ENCODE assay signal across 17 cellular contexts in the genomic region with DNA sequence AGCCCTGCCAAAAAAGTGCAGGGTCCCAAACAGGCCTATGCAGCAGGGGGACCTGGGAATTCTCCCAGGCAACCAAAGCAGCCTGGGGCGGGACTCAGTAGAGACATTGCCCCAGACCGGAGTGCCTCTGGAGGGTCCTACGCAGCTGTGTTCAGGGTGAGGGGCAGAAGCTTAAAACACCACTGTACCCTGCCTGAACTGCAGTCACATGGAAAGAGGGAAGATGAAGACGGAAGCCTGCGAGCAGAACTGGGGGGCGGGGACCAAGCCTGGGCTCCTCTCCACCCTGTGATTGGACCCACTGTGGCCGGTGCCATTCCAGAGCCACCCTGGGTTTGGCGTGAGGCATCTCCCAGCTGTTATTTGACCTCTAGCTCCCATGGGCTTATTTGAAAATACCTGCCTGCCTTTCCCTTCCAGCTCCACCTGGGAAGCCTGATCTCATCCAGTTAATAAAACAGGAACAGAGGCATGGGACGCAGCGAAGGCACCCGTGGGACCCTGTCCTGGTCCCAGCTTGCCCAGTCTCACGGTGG.
DNase-seq lines count a peak whose midpoint lies in the region; ATAC-seq and TF ChIP-seq lines count a peak whose summit lies in the region.
"Had no signal": no experiment of that assay in that cellular context is flagged by ENCODE, and none has a peak within 500 bp of the region (broad histone marks: within the 10 kb centered on the region; RNA-seq: fewer than 3 reads in every experiment).

No MANE protein-coding gene starts in this region.

- H2BK12ac ChIP-seq in neuronal stem cell (ENCODE audit: low read length), result no peak overlapping the region

- peaks cover 34% of the 10 kb centered on the region for H3K27me3 Mint-ChIP-seq in endodermal cell (ENCODE audit: insufficient read depth)
- peaks cover 51% of the 10 kb centered on the region for H3K27me3 Mint-ChIP-seq in type B pancreatic cell
- H3K27me3 Mint-ChIP-seq in activated CD4-positive, alpha-beta T cell treated with anti-CD3 and anti-CD28 coated beads, Interleukin-2, amount 10 ng/mL, durations not matched to agents 24 days and 14 days, result peaks cover 23% of the 10 kb centered on the region

- no peak overlapping the region for H4K91ac ChIP-seq in neuronal stem cell (ENCODE audit: low read depth, low read length, poor library complexity)

- H3K4ac ChIP-seq in neuronal stem cell (ENCODE audit: low read length), result no peak overlapping the region

- no peak overlapping the region for H2AFZ ChIP-seq in neuronal stem cell (ENCODE audit: low read length)

- no peak overlapping the region for H3K9ac ChIP-seq in endodermal cell (ENCODE audit: extremely low read depth, low read length, poor library complexity, severe bottlenecking)
- no peak overlapping the region for H3K9ac ChIP-seq in neuronal stem cell (ENCODE audit: low read depth, low read length, poor library complexity)

- H3K23ac ChIP-seq in neuronal stem cell (ENCODE audit: low read depth, low read length, poor library complexity), result no peak overlapping the region

- H3K36me3 ChIP-seq in right atrium auricular region, result no peaks in the 10 kb centered on the region
- H3K36me3 ChIP-seq in endodermal cell (ENCODE audit: control insufficient read depth, insufficient read depth, low read length), result no peaks in the 10 kb centered on the region
- H3K36me3 ChIP-seq in neuronal stem cell (replicated peaks in 1 of 2; ENCODE audit: control insufficient read depth in 2 of 2, insufficient read depth in 2 of 2, low read length in 2 of 2), result no peaks in the 10 kb centered on the region
- H3K36me3 ChIP-seq: BE2C had no signal

- H3K14ac ChIP-seq in neuronal stem cell (ENCODE audit: low read length), result no peak overlapping the region

- H3K4me1 Mint-ChIP-seq in endodermal cell, result no peaks in the 10 kb centered on the region
- no peaks in the 10 kb centered on the region for H3K4me1 Mint-ChIP-seq in type B pancreatic cell (ENCODE audit: unreplicated experiment)
- H3K4me1 Mint-ChIP-seq in activated CD4-positive, alpha-beta T cell treated with anti-CD3 and anti-CD28 coated beads, Interleukin-2, amount 10 ng/mL, durations not matched to agents 24 days and 14 days, result peaks cover 4% of the 10 kb centered on the region

- H3K4me3 Mint-ChIP-seq in endodermal cell (no peak overlapping the region), type B pancreatic cell (no peak overlapping the region)
- H3K4me3 Mint-ChIP-seq in activated CD4-positive, alpha-beta T cell treated with anti-CD3 and anti-CD28 coated beads, Interleukin-2, amount 10 ng/mL, durations not matched to agents 24 days and 14 days, result no peak overlapping the region
- H3K4me3 Mint-ChIP-seq: HFFc6 had no signal

- H3K9me3 ChIP-seq in right atrium auricular region (no peaks in the 10 kb centered on the region), endodermal cell (ENCODE audit: control insufficient read depth, low read length) (no peaks in the 10 kb centered on the region), neuronal stem cell (replicated peaks in 1 of 2; ENCODE audit: control insufficient read depth in 2 of 2, insufficient read depth in 1 of 2, low read depth in 1 of 2, low read length in 2 of 2) (no peaks in the 10 kb centered on the region)
- H3K9me3 ChIP-seq: BE2C had no signal

- H3K4me1 ChIP-seq in right atrium auricular region (peaks cover 0 to 4% of the 10 kb centered on the region in 2 donors), endodermal cell (ENCODE audit: control insufficient read depth, insufficient read depth, low read length) (no peaks in the 10 kb centered on the region), neuronal stem cell (ENCODE audit: control insufficient read depth in 2 of 2, insufficient read depth in 1 of 2, low read depth in 1 of 2, low read length in 2 of 2) (peaks cover 0 to 2% of the 10 kb centered on the region in 2 donors)
- H3K4me1 ChIP-seq: BE2C had no signal

- DNase-seq in right atrium auricular region (ENCODE audit: low spot score), result peak; percentile 23
- no peak for DNase-seq in cardiac septum (ENCODE audit: low spot score)
- peak; percentile 44 for DNase-seq in endodermal cell
- no peak for DNase-seq in neuronal stem cell (ENCODE audit: low spot score)
- peak; percentile 43 for DNase-seq in type B pancreatic cell (ENCODE audit: extremely low spot score, unreplicated experiment)
- no peak for DNase-seq in cerebellar cortex (ENCODE audit: low spot score)
- DNase-seq in sciatic nerve (ENCODE audit: low spot score), result no peak
- no peak for DNase-seq in activated CD4-positive, alpha-beta T cell treated with anti-CD3 and anti-CD28 coated beads, Interleukin-2, amount 10 ng/mL, durations not matched to agents 24 days and 14 days
- DNase-seq: BE2C; C1 segment of cervical spinal cord; CD4-positive, CD25-positive, alpha-beta regulatory T cell; CD8-positive, alpha-beta memory T cell; COR-L47; GOT3; H7; HFFc6 had no signal

- no peak overlapping the region for H2BK15ac ChIP-seq in neuronal stem cell (ENCODE audit: low read length)

- WGBS in endodermal cell (ENCODE audit: insufficient coverage in 1 of 2, insufficient read length in 1 of 2), 2 experiments, result 89 to 92% methylated on average over 8 to 12 of the region's 12 CpGs
- no CpG with 5 or more reads among the region's 12 CpGs for WGBS in neuronal stem cell (ENCODE audit: extremely low coverage in 2 of 2, insufficient read length in 2 of 2, insufficient replicate concordance in 1 of 2), 2 donors

- H3K27ac ChIP-seq in right atrium auricular region (no peak overlapping the region), endodermal cell (ENCODE audit: low read depth, low read length) (no peak overlapping the region), neuronal stem cell (replicated peaks; ENCODE audit: low read length) (no peak overlapping the region)

- intact Hi-C loops in cardiac septum (cut with DNase I) (loop anchor here (5.0 kb wide), 2 partner anchors 645 to 695 kb away; no protein-coding TSS in a partner anchor), sciatic nerve (cut with DNase I) (no loop called here)
- intact Hi-C loops in activated CD4-positive, alpha-beta T cell treated with anti-CD3 and anti-CD28 coated beads, Interleukin-2, amount 10 ng/mL, durations not matched to agents 24 days and 14 days (cut with micrococcal nuclease), result loop anchor here (5.0 kb wide), 1 partner anchor 350 kb away; no protein-coding TSS in a partner anchor

- no peak for TF ChIP-seq CTCF in right atrium auricular region (IDR thresholded peaks at IDR 0.05)
- no peak for TF ChIP-seq CTCF in endodermal cell (conservative IDR thresholded peaks at IDR 0.05)
- TF ChIP-seq CTCF in type B pancreatic cell (conservative IDR thresholded peaks at IDR 0.05), result no peak

- no peak overlapping the region for H3K4me2 ChIP-seq in neuronal stem cell (ENCODE audit: insufficient read depth, low read length, poor library complexity, severe bottlenecking)

- H2AK5ac ChIP-seq in neuronal stem cell (ENCODE audit: low read depth, low read length), result peak overlapping the region; percentile 33

- H3K79me1 ChIP-seq in neuronal stem cell (ENCODE audit: low read depth, low read length), result no peaks in the 10 kb centered on the region

- no peak for ATAC-seq in sciatic nerve
- ATAC-seq: HCT116 had no signal

- H3K4me3 ChIP-seq in right atrium auricular region (no peak overlapping the region), endodermal cell (ENCODE audit: low read length) (no peak overlapping the region), neuronal stem cell (ENCODE audit: low read length in 2 of 2) (no peak overlapping the region)

- H3K27me3 ChIP-seq in right atrium auricular region (no peaks in the 10 kb centered on the region), endodermal cell (ENCODE audit: control insufficient read depth, insufficient read depth, low read length, poor library complexity, severe bottlenecking) (peaks cover 19% of the 10 kb centered on the region), neuronal stem cell (ENCODE audit: control insufficient read depth in 3 of 3, insufficient read depth in 3 of 3, low read depth in 1 of 3, low read length in 3 of 3) (peaks cover 0 to 15% (median 6%) of the 10 kb centered on the region in 3 experiments)
- H3K27me3 ChIP-seq: BE2C had no signal

- no peak overlapping the region for H4K8ac ChIP-seq in neuronal stem cell (ENCODE audit: low read depth, low read length)

- H3K18ac ChIP-seq in neuronal stem cell (ENCODE audit: low read length), result no peak overlapping the region

- H3K9me3 Mint-ChIP-seq in endodermal cell, result no peaks in the 10 kb centered on the region
- H3K9me3 Mint-ChIP-seq in type B pancreatic cell, result no peaks in the 10 kb centered on the region
- no peaks in the 10 kb centered on the region for H3K9me3 Mint-ChIP-seq in activated CD4-positive, alpha-beta T cell treated with anti-CD3 and anti-CD28 coated beads, Interleukin-2, amount 10 ng/mL, durations not matched to agents 24 days and 14 days
- H3K9me3 Mint-ChIP-seq: CD8-positive, alpha-beta memory T cell; HFFc6 had no signal

- H3K36me3 Mint-ChIP-seq in endodermal cell (ENCODE audit: low read depth) (no peaks in the 10 kb centered on the region), type B pancreatic cell (no peaks in the 10 kb centered on the region)
- H3K36me3 Mint-ChIP-seq in activated CD4-positive, alpha-beta T cell treated with anti-CD3 and anti-CD28 coated beads, Interleukin-2, amount 10 ng/mL, durations not matched to agents 24 days and 14 days (ENCODE audit: low read depth), result no peaks in the 10 kb centered on the region
- H3K36me3 Mint-ChIP-seq: CD4-positive, CD25-positive, alpha-beta regulatory T cell; CD8-positive, alpha-beta memory T cell had no signal

- H2BK5ac ChIP-seq in neuronal stem cell (ENCODE audit: low read length), result peak overlapping the region; percentile 47

- H3K27ac Mint-ChIP-seq in endodermal cell (no peak overlapping the region), type B pancreatic cell (no peak overlapping the region)
- H3K27ac Mint-ChIP-seq in activated CD4-positive, alpha-beta T cell treated with anti-CD3 and anti-CD28 coated beads, Interleukin-2, amount 10 ng/mL, durations not matched to agents 24 days and 14 days, result no peak overlapping the region
- H3K27ac Mint-ChIP-seq: CD4-positive, CD25-positive, alpha-beta regulatory T cell; CD8-positive, alpha-beta memory T cell; HFFc6 had no signal

- H2BK120ac ChIP-seq in neuronal stem cell (ENCODE audit: low read depth, low read length), result no peak overlapping the region

Comparison
In these comparisons a context has a peak if more than half of its experiments do, and no peak if none do; other contexts are left out.
1. DNase-seq: peak in right atrium auricular region (single experiment), endodermal cell (single experiment) and type B pancreatic cell (single experiment); none in cardiac septum (single experiment), neuronal stem cell (single experiment), cerebellar cortex (single experiment), sciatic nerve (single experiment) and activated CD4-positive, alpha-beta T cell treated with anti-CD3 and anti-CD28 coated beads, Interleukin-2, amount 10 ng/mL, durations not matched to agents 24 days and 14 days (single experiment).